ENCODE assay signal across 16 cellular contexts in genomic region chr21:37561941-37562919, GRCh38.
DNase-seq lines count a peak whose midpoint lies in the region; ATAC-seq and TF ChIP-seq lines count a peak whose summit lies in the region.
"Had no signal": no experiment of that assay in that cellular context is flagged by ENCODE, and none has a peak within 500 bp of the region (broad histone marks: within the 10 kb centered on the region; RNA-seq: fewer than 3 reads in every experiment).

No MANE protein-coding gene starts in this region.

- H3K79me2 ChIP-seq in KMS-11 (ENCODE audit: insufficient read depth, low read depth), result peaks cover 47% of the 10 kb centered on the region; the same call in 1 of the 2 replicates

- H3K4me1 Mint-ChIP-seq in activated CD8-positive, alpha-beta memory T cell treated with anti-CD3 and anti-CD28 coated beads, Interleukin-2, amount 10 ng/mL, durations not matched to agents 7 days and 5 days, result peaks cover 25% of the 10 kb centered on the region
- H3K4me1 Mint-ChIP-seq in activated naive CD8-positive, alpha-beta T cell treated with anti-CD3 and anti-CD28 coated beads, Interleukin-2, amount 50 U/mL, for 24 hours, result peaks cover 31% of the 10 kb centered on the region

- DNase-seq in activated CD8-positive, alpha-beta memory T cell treated with anti-CD3 and anti-CD28 coated beads, Interleukin-2, amount 10 ng/mL, durations not matched to agents 7 days and 5 days, result no peak
- no peak for DNase-seq in activated CD8-positive, alpha-beta memory T cell treated with anti-CD3 and anti-CD28 coated beads, Interleukin-2, amount 50 U/mL, for 48 hours
- no peak for DNase-seq in activated naive CD8-positive, alpha-beta T cell treated with anti-CD3 and anti-CD28 coated beads, Interleukin-2, amount 50 U/mL, for 24 hours
- DNase-seq in gastrocnemius medialis (no peak), NCI-H1436 treated with DMSO at 0.1 percent for 48 hours (lab: John Stamatoyannopoulos, UW) (no peak), NCI-H2227 treated with DMSO at 0.1 percent for 48 hours (lab: John Stamatoyannopoulos, UW) (no peak), GM03348 (ENCODE audit: low spot score) (no peak)
- DNase-seq: NCI-H1694; NCI-H524 treated with DMSO at 0.1 percent for 48 hours; SK-N-SH; stimulated activated CD4-positive, alpha-beta T cell treated with anti-CD3 and anti-CD28 coated beads, Interleukin-1b, Interleukin-23, amount 100 ng/mL, for 48 hours; upper lobe of right lung; WERI-Rb-1 had no signal

- TF ChIP-seq POLR2A in gastrocnemius medialis (IDR thresholded peaks at IDR 0.05), result no peak

- CTCF ChIA-PET in activated CD8-positive, alpha-beta memory T cell treated with anti-CD3 and anti-CD28 coated beads, Interleukin-2, amount 10 ng/mL, durations not matched to agents 7 days and 5 days (lab: Charles Lee), result interaction anchor here (1.2 to 3.1 kb wide), 4 partner anchors 7 to 113 kb away, joined by 3 to 14 read pairs (median 6); no protein-coding TSS in a partner anchor

- in situ Hi-C loops in gastrocnemius medialis (cut with MboI; ENCODE audit: low sequenced_read_pairs in 4 of 4), result loop anchor here in 1 of 4 donors (25.0 kb wide), 1 partner anchor 300 kb away; the partner anchor contains the start of gene VPS26C

- H3K27ac ChIP-seq in KMS-11 (peak overlapping the region; percentile 98), gastrocnemius medialis (peak overlapping the region; percentile 94 to 98 (median 98))

- H3K27me3 ChIP-seq in KMS-11 (ENCODE audit: insufficient read depth, low read depth), result no peaks in the 10 kb centered on the region
- no peaks in the 10 kb centered on the region for H3K27me3 ChIP-seq in gastrocnemius medialis
- H3K27me3 ChIP-seq: body of pancreas, upper lobe of right lung had no signal

- peaks cover 32% of the 10 kb centered on the region for H3K4me1 ChIP-seq in KMS-11 (ENCODE audit: low read depth, poor library complexity, severe bottlenecking)
- H3K4me1 ChIP-seq in gastrocnemius medialis, result peaks cover 34 to 39% of the 10 kb centered on the region in 2 donors

- H3K9me3 ChIP-seq in gastrocnemius medialis, result no peaks in the 10 kb centered on the region
- H3K9me3 ChIP-seq: body of pancreas, SK-N-SH, upper lobe of right lung had no signal

- H3K9me3 Mint-ChIP-seq in activated CD8-positive, alpha-beta memory T cell treated with anti-CD3 and anti-CD28 coated beads, Interleukin-2, amount 10 ng/mL, durations not matched to agents 7 days and 5 days (ENCODE audit: low read depth), result no peaks in the 10 kb centered on the region
- H3K9me3 Mint-ChIP-seq in activated naive CD8-positive, alpha-beta T cell treated with anti-CD3 and anti-CD28 coated beads, Interleukin-2, amount 50 U/mL, for 24 hours, result peaks cover 4% of the 10 kb centered on the region

- peak overlapping the region; percentile 94; the same call in 1 of the 2 replicates for H3K9ac ChIP-seq in KMS-11

- H4K20me1 ChIP-seq in KMS-11 (ENCODE audit: insufficient read depth), result no peaks in the 10 kb centered on the region

- H2AFZ ChIP-seq in KMS-11 (ENCODE audit: low read depth), result no peak overlapping the region

- H3K4me3 ChIP-seq in KMS-11 (IDR thresholded peaks at IDR 0.05; ENCODE audit: insufficient read depth, low read depth, low read length) (peak overlapping the region; percentile 17), gastrocnemius medialis (peak overlapping the region in 1 of 4 donors; percentile 80)

- no peak for TF ChIP-seq CTCF in KMS-11 (conservative IDR thresholded peaks at IDR 0.05; ENCODE audit: low read depth, low read length)
- no peak for TF ChIP-seq CTCF in gastrocnemius medialis (IDR thresholded peaks at IDR 0.05 in 4 of 5, conservative IDR thresholded peaks at IDR 0.05 in 1 of 5)

- intact Hi-C loops in gastrocnemius medialis (cut with DNase I; ENCODE audit: low total_unique reads), result loop anchor here (5.0 kb wide), 2 partner anchors 105 to 1340 kb away; no protein-coding TSS in a partner anchor

- H3K4me2 ChIP-seq in KMS-11, result peak overlapping the region; percentile 98; the same call in 1 of the 2 replicates

- no peak for ATAC-seq in activated CD8-positive, alpha-beta memory T cell treated with anti-CD3 and anti-CD28 coated beads, Interleukin-2, amount 10 ng/mL, durations not matched to agents 7 days and 5 days
- ATAC-seq in activated naive CD8-positive, alpha-beta T cell treated with anti-CD3 and anti-CD28 coated beads, Interleukin-2, amount 50 U/mL, for 24 hours, result no peak
- no peak for ATAC-seq in gastrocnemius medialis
- ATAC-seq: HCT116 had no signal

- peak overlapping the region; percentile 44 for H3K27ac Mint-ChIP-seq in activated CD8-positive, alpha-beta memory T cell treated with anti-CD3 and anti-CD28 coated beads, Interleukin-2, amount 10 ng/mL, durations not matched to agents 7 days and 5 days
- H3K27ac Mint-ChIP-seq in activated naive CD8-positive, alpha-beta T cell treated with anti-CD3 and anti-CD28 coated beads, Interleukin-2, amount 50 U/mL, for 24 hours, result peak overlapping the region; percentile 84

- H3K27me3 Mint-ChIP-seq in activated CD8-positive, alpha-beta memory T cell treated with anti-CD3 and anti-CD28 coated beads, Interleukin-2, amount 10 ng/mL, durations not matched to agents 7 days and 5 days, result no peaks in the 10 kb centered on the region
- no peaks in the 10 kb centered on the region for H3K27me3 Mint-ChIP-seq in activated naive CD8-positive, alpha-beta T cell treated with anti-CD3 and anti-CD28 coated beads, Interleukin-2, amount 50 U/mL, for 24 hours

- H3K36me3 Mint-ChIP-seq in activated CD8-positive, alpha-beta memory T cell treated with anti-CD3 and anti-CD28 coated beads, Interleukin-2, amount 10 ng/mL, durations not matched to agents 7 days and 5 days, result no peaks in the 10 kb centered on the region
- H3K36me3 Mint-ChIP-seq in activated naive CD8-positive, alpha-beta T cell treated with anti-CD3 and anti-CD28 coated beads, Interleukin-2, amount 50 U/mL, for 24 hours (ENCODE audit: low read depth), result no peaks in the 10 kb centered on the region

- peak overlapping the region; percentile 87 for H3K4me3 Mint-ChIP-seq in activated CD8-positive, alpha-beta memory T cell treated with anti-CD3 and anti-CD28 coated beads, Interleukin-2, amount 10 ng/mL, durations not matched to agents 7 days and 5 days
- peak overlapping the region; percentile 88 for H3K4me3 Mint-ChIP-seq in activated naive CD8-positive, alpha-beta T cell treated with anti-CD3 and anti-CD28 coated beads, Interleukin-2, amount 50 U/mL, for 24 hours

- H3K36me3 ChIP-seq in KMS-11 (ENCODE audit: insufficient read depth), result no peaks in the 10 kb centered on the region
- no peaks in the 10 kb centered on the region for H3K36me3 ChIP-seq in gastrocnemius medialis
- H3K36me3 ChIP-seq: upper lobe of right lung, WERI-Rb-1 had no signal
